In the genomic region with DNA sequence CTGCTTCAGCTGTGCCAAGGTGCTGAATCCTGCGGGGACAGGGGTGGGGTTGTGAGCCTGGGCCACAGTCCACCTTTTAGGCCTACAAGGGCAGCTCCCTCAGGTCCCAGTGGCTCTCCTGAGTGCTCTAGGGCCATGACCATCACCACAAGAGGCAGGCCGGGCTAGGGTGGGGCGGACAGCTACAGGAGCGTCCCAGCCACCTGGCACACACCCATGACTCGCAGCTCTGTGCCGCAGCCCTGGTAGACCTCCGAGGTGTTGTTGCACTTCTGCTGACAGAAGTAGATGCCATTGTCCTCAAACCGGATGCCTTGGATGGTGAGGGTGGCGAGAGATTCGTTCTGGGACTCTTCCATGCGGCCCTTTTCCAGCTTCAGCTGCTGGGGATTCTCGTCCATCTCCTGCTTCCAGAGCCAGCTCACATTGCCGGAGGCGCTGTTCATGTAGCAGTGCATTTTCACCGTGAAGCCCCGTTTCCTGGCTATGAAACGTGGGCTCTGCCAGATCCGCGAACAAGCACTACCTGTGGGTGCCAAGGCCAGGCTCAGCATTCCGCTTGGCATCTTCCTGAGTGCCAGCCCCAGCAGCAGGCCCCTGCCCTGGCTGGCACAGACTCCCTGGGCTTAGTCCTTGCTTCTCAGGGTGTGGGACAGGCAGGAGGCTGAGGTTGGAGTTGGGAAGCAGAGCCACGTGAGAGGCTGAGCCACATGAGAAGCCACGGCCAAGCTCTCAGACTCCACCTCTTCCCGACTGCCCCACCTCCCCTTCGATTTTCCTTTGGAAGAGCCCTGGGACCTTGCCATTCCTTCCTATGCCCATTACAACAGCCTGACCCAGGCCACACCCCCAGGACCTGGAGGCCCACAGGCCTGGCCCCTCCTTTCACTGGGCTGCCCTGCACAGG, we compare ENCODE assay signal across 2 cellular contexts.
A peak's percentile ranks its signal among the peaks of the same experiment; 100 is the strongest.
TF ChIP-seq lines count a peak whose summit lies in the region.

No MANE protein-coding gene starts in this region.

TF ChIP-seq in HEK293, 187 proteins besides CTCF, POLR2A, EP300 and RAD21:
- TF ChIP-seq ZNF433 (tag by site-specific recombination; IDR thresholded peaks at IDR 0.05; ENCODE audit: low read depth) (no peak), ZNF157 (tag by site-specific recombination; IDR thresholded peaks at IDR 0.05) (no peak), ZNF341 (tag by site-specific recombination; IDR thresholded peaks at IDR 0.05; ENCODE audit: low read depth) (peak; percentile 63), ZNF626 (tag by site-specific recombination; IDR thresholded peaks at IDR 0.05) (no peak)
- TF ChIP-seq, protein P1, sequence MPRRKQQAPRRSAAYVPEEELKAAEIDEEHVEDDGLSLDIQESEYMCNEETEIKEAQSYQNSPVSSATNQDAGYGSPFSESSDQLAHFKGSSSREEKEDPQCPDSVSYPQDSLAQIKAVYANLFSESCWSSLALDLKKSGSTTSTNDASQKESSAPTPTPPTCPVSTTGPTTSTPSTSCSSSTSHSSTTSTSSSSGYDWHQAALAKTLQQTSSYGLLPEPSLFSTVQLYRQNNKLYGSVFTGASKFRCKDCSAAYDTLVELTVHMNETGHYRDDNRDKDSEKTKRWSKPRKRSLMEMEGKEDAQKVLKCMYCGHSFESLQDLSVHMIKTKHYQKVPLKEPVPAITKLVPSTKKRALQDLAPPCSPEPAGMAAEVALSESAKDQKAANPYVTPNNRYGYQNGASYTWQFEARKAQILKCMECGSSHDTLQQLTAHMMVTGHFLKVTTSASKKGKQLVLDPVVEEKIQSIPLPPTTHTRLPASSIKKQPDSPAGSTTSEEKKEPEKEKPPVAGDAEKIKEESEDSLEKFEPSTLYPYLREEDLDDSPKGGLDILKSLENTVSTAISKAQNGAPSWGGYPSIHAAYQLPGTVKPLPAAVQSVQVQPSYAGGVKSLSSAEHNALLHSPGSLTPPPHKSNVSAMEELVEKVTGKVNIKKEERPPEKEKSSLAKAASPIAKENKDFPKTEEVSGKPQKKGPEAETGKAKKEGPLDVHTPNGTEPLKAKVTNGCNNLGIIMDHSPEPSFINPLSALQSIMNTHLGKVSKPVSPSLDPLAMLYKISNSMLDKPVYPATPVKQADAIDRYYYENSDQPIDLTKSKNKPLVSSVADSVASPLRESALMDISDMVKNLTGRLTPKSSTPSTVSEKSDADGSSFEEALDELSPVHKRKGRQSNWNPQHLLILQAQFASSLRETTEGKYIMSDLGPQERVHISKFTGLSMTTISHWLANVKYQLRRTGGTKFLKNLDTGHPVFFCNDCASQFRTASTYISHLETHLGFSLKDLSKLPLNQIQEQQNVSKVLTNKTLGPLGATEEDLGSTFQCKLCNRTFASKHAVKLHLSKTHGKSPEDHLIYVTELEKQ (tag by site-specific recombination; IDR thresholded peaks at IDR 0.05; ENCODE audit: borderline replicate concordance), result no peak

TF ChIP-seq in endothelial cell of umbilical vein, 7 proteins besides CTCF, POLR2A, EP300 and RAD21:
- no peak for TF ChIP-seq FOS (IDR thresholded peaks at IDR 0.05; ENCODE audit: borderline replicate concordance, insufficient read depth, low read length)
- TF ChIP-seq POLR2AphosphoS5 (IDR thresholded peaks at IDR 0.05; ENCODE audit: insufficient read depth, low read depth, low read length), result no peak
- TF ChIP-seq MYC (IDR thresholded peaks at IDR 0.05; ENCODE audit: low read depth, low read length), result no peak
- TF ChIP-seq, protein P2, sequence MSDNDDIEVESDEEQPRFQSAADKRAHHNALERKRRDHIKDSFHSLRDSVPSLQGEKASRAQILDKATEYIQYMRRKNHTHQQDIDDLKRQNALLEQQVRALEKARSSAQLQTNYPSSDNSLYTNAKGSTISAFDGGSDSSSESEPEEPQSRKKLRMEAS (IDR thresholded peaks at IDR 0.05; ENCODE audit: insufficient read depth, insufficient read length), result no peak
- TF ChIP-seq EZH2 (IDR thresholded peaks at IDR 0.05; ENCODE audit: borderline replicate concordance, low read depth, low read length, severe bottlenecking), result no peak
- no peak for TF ChIP-seq GATA2 (IDR thresholded peaks at IDR 0.05; ENCODE audit: insufficient read depth, insufficient read length, low read depth, low read length)
- no peak for TF ChIP-seq JUN (IDR thresholded peaks at IDR 0.05; ENCODE audit: borderline replicate concordance, insufficient read depth, insufficient read length, low read depth)
